ENCODE assay signal across 16 cellular contexts in the genomic region with DNA sequence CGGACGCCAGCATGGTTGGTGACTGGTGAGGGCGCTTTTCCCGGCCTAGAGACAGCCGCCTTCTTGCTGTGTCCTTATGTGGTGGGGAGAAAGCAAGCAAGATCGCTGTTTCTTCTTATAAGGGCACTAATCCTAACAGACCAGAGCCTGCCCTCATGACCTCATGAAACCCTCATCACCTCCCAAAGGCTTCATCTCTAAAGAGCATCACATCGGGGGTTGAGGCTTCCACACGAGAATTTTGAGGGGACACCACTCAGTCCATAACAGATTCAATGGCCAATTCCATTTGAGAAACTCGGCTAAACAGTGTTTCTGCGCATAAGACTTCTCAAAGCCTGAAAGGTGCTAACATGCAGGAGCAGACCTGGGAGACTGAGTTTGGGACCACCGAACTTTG. TPM values are rescaled to one million over a fixed set of nuclear protein-coding genes. Genes with fewer than 3 reads are reported as not detected.
DNase-seq lines count a peak whose midpoint lies in the region; ATAC-seq and TF ChIP-seq lines count a peak whose summit lies in the region.
"Had no signal": no experiment of that assay in that cellular context is flagged by ENCODE, and none has a peak within 500 bp of the region (broad histone marks: within the 10 kb centered on the region; RNA-seq: fewer than 3 reads in every experiment).

No MANE protein-coding gene starts in this region.

- H3K27ac ChIP-seq in CD4-positive, alpha-beta T cell (ENCODE audit: low read depth, low read length) = no peak overlapping the region
- H3K27ac ChIP-seq in ascending aorta = peak overlapping the region; percentile 70 to 83
- H3K27ac ChIP-seq in mesenchymal stem cell (ENCODE audit: low read length, poor library complexity, severe bottlenecking) = peak overlapping the region; percentile 93
- H3K27ac ChIP-seq in smooth muscle cell (ENCODE audit: low read depth) = peak overlapping the region; percentile 96
- H3K27ac ChIP-seq: PC-9 had no signal

- peaks cover 97% of the 10 kb centered on the region for H3K79me2 ChIP-seq in smooth muscle cell (ENCODE audit: low read depth)

- no peak overlapping the region for H3K18ac ChIP-seq in mesenchymal stem cell (ENCODE audit: low read depth in 1 of 2, low read length in 2 of 2)

- CTCF ChIA-PET in CD4-positive, alpha-beta T cell (lab: Charles Lee) = no interaction called here

- POLR2A ChIA-PET in CD4-positive, alpha-beta T cell (lab: Charles Lee) = no interaction called here

- H3F3A ChIP-seq in smooth muscle cell (ENCODE audit: low read depth) = peaks cover 46% of the 10 kb centered on the region

- no peak overlapping the region for H2BK12ac ChIP-seq in mesenchymal stem cell (ENCODE audit: low read length in 2 of 2)

- H2AFZ ChIP-seq in mesenchymal stem cell (ENCODE audit: low read depth, low read length) = no peak overlapping the region
- no peak overlapping the region for H2AFZ ChIP-seq in smooth muscle cell (ENCODE audit: low read depth)
- H2AFZ ChIP-seq: PC-9 had no signal

- no peak for ATAC-seq in CD4-positive, alpha-beta T cell (ENCODE audit: poor library complexity)

- peak overlapping the region; percentile 64 for H3K27ac Mint-ChIP-seq in CD4-positive, alpha-beta T cell

- no peak overlapping the region for H2BK15ac ChIP-seq in mesenchymal stem cell (ENCODE audit: low read depth, poor library complexity, severe bottlenecking)

- no peak for DNase-seq in CD4-positive, alpha-beta T cell
- DNase-seq in ascending aorta (ENCODE audit: low spot score in 2 of 2) = no peak
- no peak for DNase-seq in mesenchymal stem cell
- no peak for DNase-seq in smooth muscle cell (lab: John Stamatoyannopoulos, UW; ENCODE audit: unreplicated experiment)
- DNase-seq in activated CD4-positive, alpha-beta T cell treated with anti-CD3 and anti-CD28 coated beads, Interleukin-2, amount 50 U/mL, for 1 hour = no peak
- DNase-seq in SKM-1 treated with dmso at 0.1 percent for 144 hours (lab: John Stamatoyannopoulos, UW; ENCODE audit: unreplicated experiment) = no peak
- DNase-seq in stimulated activated CD4-positive, alpha-beta T cell treated with anti-CD3 and anti-CD28 coated beads, Interleukin-12 subunit alpha, Interleukin-12 subunit beta, amount 100 ng/mL, for 4 hours = no peak
- DNase-seq in NAMALWA (ENCODE audit: low spot score) = no peak
- DNase-seq: activated CD4-positive, alpha-beta T cell treated with anti-CD3 and anti-CD28 coated beads for 4 hours; activated effector memory CD4-positive, alpha-beta T cell treated with Interleukin-2 at 50 U/mL for 16 hours; DND-41; GOT3; NCI-H1417; NCI-H774; PC-9; upper lobe of left lung had no signal

- H3K4me3 Mint-ChIP-seq in CD4-positive, alpha-beta T cell = no peak overlapping the region

- no peak overlapping the region for H4K91ac ChIP-seq in mesenchymal stem cell (ENCODE audit: low read length)

- H3K36me3 Mint-ChIP-seq in CD4-positive, alpha-beta T cell (ENCODE audit: low read depth) = peaks cover 70% of the 10 kb centered on the region

- H3K4me2 ChIP-seq in mesenchymal stem cell (ENCODE audit: low read length, poor library complexity, severe bottlenecking) = no peak overlapping the region
- no peak overlapping the region for H3K4me2 ChIP-seq in smooth muscle cell
- H3K4me2 ChIP-seq: PC-9 had no signal

- no peaks in the 10 kb centered on the region for H3K27me3 ChIP-seq in CD4-positive, alpha-beta T cell (ENCODE audit: control insufficient read depth, insufficient read depth, low read length)
- H3K27me3 ChIP-seq in ascending aorta (no peaks in the 10 kb centered on the region), mesenchymal stem cell (ENCODE audit: control insufficient read depth in 1 of 2, insufficient read depth in 1 of 2, low read length in 2 of 2) (no peaks in the 10 kb centered on the region), smooth muscle cell (ENCODE audit: low read depth) (no peaks in the 10 kb centered on the region)
- H3K27me3 ChIP-seq: upper lobe of left lung had no signal

- WGBS in mesenchymal stem cell = 86% methylated on average over 10 of the region's 11 CpGs
- 75% methylated on average over 11 of the region's 11 CpGs for WGBS in smooth muscle cell (ENCODE audit: low lambda C conversion rate)

- H4K20me1 ChIP-seq in smooth muscle cell (ENCODE audit: low read depth) = peaks cover 99% of the 10 kb centered on the region

- H3K9ac ChIP-seq in mesenchymal stem cell (ENCODE audit: low read length) = no peak overlapping the region
- no peak overlapping the region for H3K9ac ChIP-seq in smooth muscle cell (ENCODE audit: low read depth)

- no peaks in the 10 kb centered on the region for H3K9me3 Mint-ChIP-seq in CD4-positive, alpha-beta T cell

- no peak overlapping the region for H3K4ac ChIP-seq in mesenchymal stem cell (ENCODE audit: low read depth in 1 of 2, low read length in 2 of 2)

- peaks cover 89% of the 10 kb centered on the region for H3K4me1 Mint-ChIP-seq in CD4-positive, alpha-beta T cell (ENCODE audit: low read depth)

- H4K8ac ChIP-seq in mesenchymal stem cell (ENCODE audit: low read length) = no peak overlapping the region

- H3K27me3 Mint-ChIP-seq in CD4-positive, alpha-beta T cell = no peaks in the 10 kb centered on the region

- H3K9me3 ChIP-seq in CD4-positive, alpha-beta T cell (ENCODE audit: control insufficient read depth, low read length) = no peaks in the 10 kb centered on the region
- no peaks in the 10 kb centered on the region for H3K9me3 ChIP-seq in ascending aorta
- no peaks in the 10 kb centered on the region for H3K9me3 ChIP-seq in mesenchymal stem cell (ENCODE audit: control insufficient read depth, low read length)
- H3K9me3 ChIP-seq in smooth muscle cell (replicated peaks; ENCODE audit: low read depth) = no peaks in the 10 kb centered on the region
- H3K9me3 ChIP-seq: upper lobe of left lung had no signal

- H3K79me1 ChIP-seq in mesenchymal stem cell (replicated peaks; ENCODE audit: low read length, poor library complexity, severe bottlenecking) = no peaks in the 10 kb centered on the region

- no peak for TF ChIP-seq CTCF in CD4-positive, alpha-beta T cell (IDR thresholded peaks at IDR 0.05)
- TF ChIP-seq CTCF in ascending aorta (IDR thresholded peaks at IDR 0.05) (no peak), smooth muscle cell (IDR thresholded peaks at IDR 0.05; ENCODE audit: borderline replicate concordance, insufficient read depth, poor library complexity, severe bottlenecking) (no peak)

- H3K4me3 ChIP-seq in ascending aorta = peak overlapping the region in 1 of 2 donors; percentile 4
- no peak overlapping the region for H3K4me3 ChIP-seq in mesenchymal stem cell (ENCODE audit: insufficient read depth in 1 of 2, low read depth in 1 of 2, low read length in 2 of 2)
- H3K4me3 ChIP-seq in smooth muscle cell = no peak overlapping the region
- H3K4me3 ChIP-seq: PC-9, upper lobe of left lung had no signal

- H3K14ac ChIP-seq in mesenchymal stem cell (ENCODE audit: low read length in 2 of 2) = no peak overlapping the region

- no peak overlapping the region for H2AK5ac ChIP-seq in mesenchymal stem cell (ENCODE audit: low read length, severe bottlenecking)

- intact Hi-C loops in CD4-positive, alpha-beta T cell (cut with DNase I, micrococcal nuclease) = loop anchor here in 1 of 2 experiments (5.0 kb wide), 1 partner anchor 58 kb away; no protein-coding TSS in a partner anchor
- intact Hi-C loops in ascending aorta (cut with DNase I) = no loop called here

- no peak overlapping the region for H2BK5ac ChIP-seq in mesenchymal stem cell (ENCODE audit: low read depth, low read length, poor library complexity, severe bottlenecking)

- H3K36me3 ChIP-seq in ascending aorta (no peaks in the 10 kb centered on the region), mesenchymal stem cell (ENCODE audit: control insufficient read depth in 1 of 2, insufficient read depth in 2 of 2, low read depth in 1 of 2, low read length in 2 of 2) (peaks cover 9 to 27% of the 10 kb centered on the region in 2 experiments), smooth muscle cell (ENCODE audit: low read depth) (no peaks in the 10 kb centered on the region)

- H3K4me1 ChIP-seq in ascending aorta (peaks cover 35 to 75% of the 10 kb centered on the region in 2 donors), mesenchymal stem cell (ENCODE audit: control insufficient read depth, insufficient read depth, low read depth, low read length) (peaks cover 31% of the 10 kb centered on the region), smooth muscle cell (ENCODE audit: low read depth) (peaks cover 63% of the 10 kb centered on the region)

- H3K23ac ChIP-seq in mesenchymal stem cell (ENCODE audit: low read length in 2 of 2) = no peak overlapping the region

- no peak overlapping the region for H2BK120ac ChIP-seq in mesenchymal stem cell (ENCODE audit: low read depth, low read length)

RNA-seq across cellular contexts. Expression of a gene that starts 54.0 kb away (rescaled TPM):
- 10 to 100 TPM; 10.5 to 11.3 TPM for total RNA-seq in CD4-positive, alpha-beta T cell
- total RNA-seq in ascending aorta = 146 TPM
- 73.9 TPM for polyA plus RNA-seq in mesenchymal stem cell (2013, experiment 1 of 2)
- polyA plus RNA-seq in mesenchymal stem cell (2013, experiment 2 of 2) = 71.8 TPM
- total RNA-seq in smooth muscle cell = 109 and 149 TPM in 2 replicates
- 64.3 and 72.0 TPM in 2 replicates for polyA plus RNA-seq in smooth muscle cell
